17 cellular contexts compared by ENCODE assay signal in the genomic region with DNA sequence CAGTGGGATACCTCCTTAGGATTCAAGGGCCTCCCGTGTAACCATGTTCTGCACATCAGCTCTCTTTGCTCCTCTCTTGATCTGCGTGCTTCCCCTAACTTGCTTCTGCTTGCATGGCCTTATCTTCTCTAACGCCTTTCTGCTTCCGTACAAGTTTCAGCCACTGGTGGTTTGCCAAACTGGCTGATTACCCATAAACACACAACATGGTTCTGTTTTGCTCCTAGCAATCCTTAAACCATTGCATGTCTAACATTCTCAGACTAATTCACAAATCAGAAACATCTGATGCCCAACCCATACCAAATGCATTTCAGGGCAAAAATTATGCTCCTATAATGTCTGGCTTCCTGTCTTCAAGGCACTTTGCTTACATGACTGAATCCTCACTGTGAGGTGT.
DNase-seq lines count a peak whose midpoint lies in the region; FAIRE-seq and TF ChIP-seq lines count a peak whose summit lies in the region.
"Had no signal": no experiment of that assay in that cellular context is flagged by ENCODE, and none has a peak within 500 bp of the region (broad histone marks: within the 10 kb centered on the region; RNA-seq: fewer than 3 reads in every experiment).

No MANE protein-coding gene starts in this region.

- H3K4me1 Mint-ChIP-seq in H9 = peaks cover 42 to 56% of the 10 kb centered on the region in 2 experiments
- H3K4me1 Mint-ChIP-seq in astrocyte (ENCODE audit: low read depth, unreplicated experiment) = peaks cover 36% of the 10 kb centered on the region
- peaks cover 14% of the 10 kb centered on the region for H3K4me1 Mint-ChIP-seq in glutamatergic neuron (ENCODE audit: low read depth, unreplicated experiment)

- no peak overlapping the region for H3K9ac ChIP-seq in H9 (ENCODE audit: extremely low read depth, insufficient read length, low read length)
- no peak overlapping the region for H3K9ac ChIP-seq in astrocyte (ENCODE audit: low read length)
- peak overlapping the region; percentile 61 for H3K9ac ChIP-seq in smooth muscle cell (ENCODE audit: low read depth)

- H3K4me3 Mint-ChIP-seq in H9 (no peak overlapping the region), astrocyte (ENCODE audit: unreplicated experiment) (no peak overlapping the region), glutamatergic neuron (ENCODE audit: unreplicated experiment) (no peak overlapping the region)
- H3K4me3 Mint-ChIP-seq: activated CD8-positive, alpha-beta T cell treated with anti-CD3 and anti-CD28 coated beads for 36 hours; dendritic cell treated with granulocyte-macrophage colony-stimulating factor and Interleukin-4, amounts not matched to agents 40 ng/mL and 50 ng/mL, for 4 days had no signal

- H3K79me1 ChIP-seq in H9 (ENCODE audit: insufficient read depth, low read depth, low read length, poor library complexity, severe bottlenecking) = no peaks in the 10 kb centered on the region

- H3K4ac ChIP-seq in H9 (ENCODE audit: low read depth, low read length) = no peak overlapping the region

- H3K4me1 ChIP-seq in H9 (ENCODE audit: insufficient read depth, low read length) (peaks cover 15% of the 10 kb centered on the region), astrocyte (ENCODE audit: insufficient read depth, low read length) (peaks cover 21% of the 10 kb centered on the region), smooth muscle cell (ENCODE audit: low read depth) (peaks cover 21% of the 10 kb centered on the region)

- H3T11ph ChIP-seq in H9 (ENCODE audit: low read length) = no peak overlapping the region

- H4K8ac ChIP-seq in H9 (replicated peaks; ENCODE audit: insufficient read length, low read depth, low read length) = no peak overlapping the region

- H3K4me3 ChIP-seq in astrocyte (ENCODE audit: insufficient read depth, low read depth, low read length) = no peak overlapping the region
- H3K4me3 ChIP-seq in smooth muscle cell = no peak overlapping the region
- H3K4me3 ChIP-seq: upper lobe of right lung had no signal

- no peak overlapping the region for H3K18ac ChIP-seq in H9 (ENCODE audit: insufficient read length, low read depth, low read length)

- H3K27me3 ChIP-seq in H9 (ENCODE audit: insufficient read depth, low read length) = no peaks in the 10 kb centered on the region
- no peaks in the 10 kb centered on the region for H3K27me3 ChIP-seq in astrocyte (ENCODE audit: insufficient read depth, low read length)
- H3K27me3 ChIP-seq in smooth muscle cell (ENCODE audit: low read depth) = no peaks in the 10 kb centered on the region
- H3K27me3 ChIP-seq: upper lobe of right lung had no signal

- no peak overlapping the region for H3K56ac ChIP-seq in H9 (ENCODE audit: insufficient read length, low read depth, low read length)

- DNase-seq in H9 (no peak), astrocyte (ENCODE audit: low read depth) (no peak), glutamatergic neuron (no peak), smooth muscle cell (lab: John Stamatoyannopoulos, UW; ENCODE audit: unreplicated experiment) (no peak), DMS 273 treated with DMSO at 0.1 percent for 48 hours (lab: John Stamatoyannopoulos, UW) (no peak), NCI-H446 (lab: John Stamatoyannopoulos, UW) (no peak), retina (no peak)
- DNase-seq: activated CD8-positive, alpha-beta T cell treated with anti-CD3 and anti-CD28 coated beads for 36 hours; foreskin melanocyte; mesendoderm; NCI-H1048; NK-92 treated with Interleukin-12 subunit alpha and Interleukin-12 subunit beta, amount 100 ng/mL, for 24 hours; stimulated activated CD4-positive, alpha-beta T cell treated with anti-CD3 and anti-CD28 coated beads, Interleukin-4, amount 100 ng/mL, for 1 hour; upper lobe of right lung had no signal

- H2AFZ ChIP-seq in H9 (ENCODE audit: low read length) (no peak overlapping the region), astrocyte (ENCODE audit: low read depth, low read length) (no peak overlapping the region), smooth muscle cell (ENCODE audit: low read depth) (no peak overlapping the region)

- H3K36me3 Mint-ChIP-seq in H9 (ENCODE audit: insufficient read depth in 1 of 3, low read depth in 3 of 3) (peaks cover 0 to 4% (median 3%) of the 10 kb centered on the region in 3 experiments; a peak in 2 of 7 replicates), astrocyte (ENCODE audit: low read depth, unreplicated experiment) (peaks cover 3% of the 10 kb centered on the region), glutamatergic neuron (ENCODE audit: unreplicated experiment) (peaks cover 4% of the 10 kb centered on the region)

- TF ChIP-seq CTCF in H9 (conservative IDR thresholded peaks at IDR 0.05) (no peak), astrocyte (IDR thresholded peaks at IDR 0.05; ENCODE audit: insufficient read depth, low read depth, low read length) (no peak), glutamatergic neuron (IDR thresholded peaks at IDR 0.05; ENCODE audit: partially characterized antibody, unreplicated experiment) (no peak), smooth muscle cell (IDR thresholded peaks at IDR 0.05; ENCODE audit: borderline replicate concordance, insufficient read depth, poor library complexity, severe bottlenecking) (no peak)

- H3K27ac Mint-ChIP-seq in H9 = peak overlapping the region in 2 of 3 experiments; percentile 5 to 37; a peak in 3 of 7 replicates
- peak overlapping the region; percentile 62 for H3K27ac Mint-ChIP-seq in astrocyte (ENCODE audit: unreplicated experiment)
- peak overlapping the region; percentile 5 for H3K27ac Mint-ChIP-seq in glutamatergic neuron (ENCODE audit: unreplicated experiment)
- H3K27ac Mint-ChIP-seq: activated CD8-positive, alpha-beta T cell treated with anti-CD3 and anti-CD28 coated beads for 36 hours; activated T-helper 2 cell treated with anti-CD3 and anti-CD28 coated beads, Interferon-gamma antibody, Interleukin-2, Interleukin-4, amounts not matched to agents 10 μg/mL and 5 μg/mL and 100 μg/mL, durations not matched to agents 14 hours and 24 hours and 36 hours; dendritic cell treated with granulocyte-macrophage colony-stimulating factor and Interleukin-4, amounts not matched to agents 40 ng/mL and 50 ng/mL, for 4 days had no signal

- H3K27me3 Mint-ChIP-seq in H9 (ENCODE audit: low read depth) = no peaks in the 10 kb centered on the region
- no peaks in the 10 kb centered on the region for H3K27me3 Mint-ChIP-seq in astrocyte (ENCODE audit: low read depth, unreplicated experiment)
- H3K27me3 Mint-ChIP-seq in glutamatergic neuron (ENCODE audit: unreplicated experiment) = no peaks in the 10 kb centered on the region
- H3K27me3 Mint-ChIP-seq: activated CD8-positive, alpha-beta T cell treated with anti-CD3 and anti-CD28 coated beads for 36 hours had no signal

- no peak overlapping the region for H2BK15ac ChIP-seq in H9 (ENCODE audit: low read depth, low read length)

- no peak overlapping the region for H2BK5ac ChIP-seq in H9 (ENCODE audit: insufficient read length, low read length)

- H3F3A ChIP-seq in smooth muscle cell (ENCODE audit: low read depth) = peaks cover 11% of the 10 kb centered on the region

- H3K9me3 ChIP-seq in H9 (ENCODE audit: control insufficient read depth, low read depth, low read length) (no peaks in the 10 kb centered on the region), astrocyte (ENCODE audit: insufficient read depth, low read depth, low read length) (no peaks in the 10 kb centered on the region), smooth muscle cell (replicated peaks; ENCODE audit: low read depth) (no peaks in the 10 kb centered on the region)
- H3K9me3 ChIP-seq: upper lobe of right lung had no signal

- no peak overlapping the region for H2AK5ac ChIP-seq in H9 (ENCODE audit: insufficient read length, low read length)

- no peaks in the 10 kb centered on the region for H3K9me3 Mint-ChIP-seq in H9
- H3K9me3 Mint-ChIP-seq in astrocyte (ENCODE audit: unreplicated experiment) = no peaks in the 10 kb centered on the region
- peaks cover 3% of the 10 kb centered on the region for H3K9me3 Mint-ChIP-seq in glutamatergic neuron (ENCODE audit: unreplicated experiment)
- H3K9me3 Mint-ChIP-seq: activated CD8-positive, alpha-beta T cell treated with anti-CD3 and anti-CD28 coated beads for 36 hours; activated T-helper 2 cell treated with anti-CD3 and anti-CD28 coated beads, Interferon-gamma antibody, Interleukin-2, Interleukin-4, amounts not matched to agents 10 μg/mL and 5 μg/mL and 100 μg/mL, durations not matched to agents 14 hours and 24 hours and 36 hours; dendritic cell treated with granulocyte-macrophage colony-stimulating factor and Interleukin-4, amounts not matched to agents 40 ng/mL and 50 ng/mL, for 4 days had no signal

- WGBS in H9 (ENCODE audit: extremely low coverage, insufficient read length, low lambda C conversion rate) = no CpG with 5 or more reads among the region's 4 CpGs
- WGBS in smooth muscle cell (ENCODE audit: low lambda C conversion rate) = 27% methylated on average over 4 of the region's 4 CpGs

- H3K27ac ChIP-seq in H9 (ENCODE audit: insufficient read length, low read depth, low read length) (no peak overlapping the region), astrocyte (ENCODE audit: low read depth, low read length) (no peak overlapping the region), smooth muscle cell (ENCODE audit: low read depth) (peak overlapping the region; percentile 92)
- H3K27ac ChIP-seq: C4-2B, upper lobe of right lung had no signal

- H3K4me2 ChIP-seq in H9 (ENCODE audit: insufficient read depth, insufficient read length, low read length) (no peak overlapping the region), astrocyte (ENCODE audit: low read length) (no peak overlapping the region), smooth muscle cell (peak overlapping the region; percentile 65)

- H3K79me2 ChIP-seq in H9 (ENCODE audit: insufficient read depth, low read length) (peaks cover 2% of the 10 kb centered on the region; the same call in 1 of the 2 replicates), astrocyte (ENCODE audit: insufficient read depth, low read length) (no peaks in the 10 kb centered on the region), smooth muscle cell (ENCODE audit: low read depth) (peaks cover 41% of the 10 kb centered on the region)

- no peak overlapping the region for H4K91ac ChIP-seq in H9 (ENCODE audit: insufficient read length, low read depth, low read length)

- H2BK120ac ChIP-seq in H9 (ENCODE audit: low read depth, low read length, poor library complexity, severe bottlenecking) = no peak overlapping the region

- no peak overlapping the region for H3K23ac ChIP-seq in H9 (ENCODE audit: insufficient read length, low read depth, low read length)

- no peaks in the 10 kb centered on the region for H3K23me2 ChIP-seq in H9 (ENCODE audit: insufficient read length, low read depth, low read length, poor library complexity, severe bottlenecking)

- H4K20me1 ChIP-seq in H9 (ENCODE audit: control insufficient read depth, insufficient read depth, insufficient read length) (no peaks in the 10 kb centered on the region), astrocyte (ENCODE audit: insufficient read depth, low read length) (peaks cover 2% of the 10 kb centered on the region), smooth muscle cell (ENCODE audit: low read depth) (no peaks in the 10 kb centered on the region)

- no peak overlapping the region for H4K5ac ChIP-seq in H9 (ENCODE audit: insufficient read length, low read depth, low read length)

- H2BK20ac ChIP-seq in H9 (ENCODE audit: low read depth, low read length, poor library complexity, severe bottlenecking) = no peak overlapping the region

- H2BK12ac ChIP-seq in H9 (ENCODE audit: insufficient read length, low read depth, low read length) = no peak overlapping the region

- peak; percentile 86 for FAIRE-seq in astrocyte (lab: Jason Lieb, UNC)

- H3K14ac ChIP-seq in H9 (ENCODE audit: insufficient read depth, low read length) = no peak overlapping the region

- H3K36me3 ChIP-seq in astrocyte (ENCODE audit: insufficient read depth, low read length) = no peaks in the 10 kb centered on the region
- H3K36me3 ChIP-seq in smooth muscle cell (ENCODE audit: low read depth) = no peaks in the 10 kb centered on the region
- H3K36me3 ChIP-seq: upper lobe of right lung had no signal

Comparison
In these comparisons a context has a peak if more than half of its experiments do, and no peak if none do; other contexts are left out.
1. H3K27ac Mint-ChIP-seq: peak in every context shown above with its lines; median percentile 62 in astrocyte; 21 in H9; 5 in glutamatergic neuron.